ENCODE assay signal across 9 cellular contexts in the genomic region with DNA sequence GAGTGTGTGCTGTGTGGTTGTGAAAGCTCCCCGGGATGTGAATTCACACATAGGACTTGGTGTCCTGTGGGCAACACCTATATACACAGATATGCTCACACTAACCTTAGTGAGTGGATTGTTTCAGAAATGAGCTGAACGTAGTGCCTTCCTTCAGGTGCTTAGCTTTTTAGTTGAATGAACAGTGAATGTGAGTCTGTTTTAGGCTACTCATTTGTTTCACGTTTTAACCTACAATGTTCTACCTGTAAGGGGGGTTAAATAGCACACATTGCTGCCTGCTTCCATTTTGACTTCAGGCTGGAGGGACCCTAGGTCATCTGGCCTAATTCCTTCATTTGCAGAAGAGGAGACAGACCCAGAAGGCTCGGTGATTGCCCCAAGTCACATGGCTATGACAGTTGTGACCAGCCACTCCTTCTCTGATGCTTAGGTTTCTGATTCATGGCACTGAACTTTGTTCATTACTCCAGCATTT. TPM values are rescaled to one million over a fixed set of nuclear protein-coding genes. Genes with fewer than 3 reads are reported as not detected.
A peak's percentile ranks its signal among the peaks of the same experiment; 100 is the strongest.
DNase-seq lines count a peak whose midpoint lies in the region; ATAC-seq and TF ChIP-seq lines count a peak whose summit lies in the region.
"Had no signal": no experiment of that assay in that cellular context is flagged by ENCODE, and none has a peak within 500 bp of the region (broad histone marks: within the 10 kb centered on the region; RNA-seq: fewer than 3 reads in every experiment).

No MANE protein-coding gene starts in this region.

- H3K36me3 Mint-ChIP-seq in activated T-cell treated with anti-CD3 and anti-CD28 coated beads, Interleukin-2, amount 50 U/mL, for 4 hours (ENCODE audit: insufficient read depth), result no peaks in the 10 kb centered on the region

- H3K27me3 Mint-ChIP-seq in activated T-cell treated with anti-CD3 and anti-CD28 coated beads, Interleukin-2, amount 50 U/mL, for 4 hours (ENCODE audit: low read depth), result no peaks in the 10 kb centered on the region

- DNase-seq in activated T-cell treated with anti-CD3 and anti-CD28 coated beads, Interleukin-2, amount 50 U/mL, for 4 hours, result no peak
- DNase-seq in activated T-cell treated with anti-CD3 and anti-CD28 coated beads, Interleukin-2, amount 50 U/mL, for 1 hour, result no peak
- DNase-seq in thoracic aorta (ENCODE audit: low spot score) (no peak), islet precursor cell (no peak), hippocampal formation (lab: John Stamatoyannopoulos, UW) (no peak), HPDE6-E6E7 (ENCODE audit: extremely low spot score) (no peak)
- DNase-seq: IMR-90 had no signal

- H3K9me3 ChIP-seq in thoracic aorta, result no peaks in the 10 kb centered on the region

- H3K4me1 ChIP-seq in thoracic aorta (ENCODE audit: control insufficient read depth in 1 of 2, low read depth in 2 of 2), result peaks cover 0 to 7% of the 10 kb centered on the region in 2 donors

- H3K9me3 Mint-ChIP-seq in activated T-cell treated with anti-CD3 and anti-CD28 coated beads, Interleukin-2, amount 50 U/mL, for 4 hours, result no peaks in the 10 kb centered on the region

- TF ChIP-seq CTCF in thoracic aorta (IDR thresholded peaks at IDR 0.05), result no peak

- H3K4me3 Mint-ChIP-seq in activated T-cell treated with anti-CD3 and anti-CD28 coated beads, Interleukin-2, amount 50 U/mL, for 4 hours, result peak overlapping the region; percentile 81

- peak overlapping the region; percentile 40 for H3K4me3 ChIP-seq in thoracic aorta

- no peaks in the 10 kb centered on the region for H3K36me3 ChIP-seq in thoracic aorta

- ATAC-seq in activated T-cell treated with anti-CD3 and anti-CD28 coated beads, Interleukin-2, amount 50 U/mL, for 4 hours, result no peak
- ATAC-seq in HG03108 (IDR thresholded peaks at IDR 0.05; ENCODE audit: unreplicated experiment) (peak; percentile 32), thoracic aorta (ENCODE audit: insufficient number of reproducible peaks, low FRiP score, low read depth) (no peak)

- H3K4me1 Mint-ChIP-seq in activated T-cell treated with anti-CD3 and anti-CD28 coated beads, Interleukin-2, amount 50 U/mL, for 4 hours (ENCODE audit: low read depth), result peaks cover 43% of the 10 kb centered on the region

- peak overlapping the region; percentile 52 for H3K27ac ChIP-seq in angular gyrus (ENCODE audit: low read depth, low read length)
- H3K27ac ChIP-seq in thoracic aorta, result no peak overlapping the region

- no peaks in the 10 kb centered on the region for H3K27me3 ChIP-seq in thoracic aorta (replicated peaks; ENCODE audit: insufficient read depth)

RNA-seq across cellular contexts. Expression of gene PLEK, which starts 1.0 kb away (rescaled TPM):
- 1 to 10 TPM; 2.6 to 7.8 (median 7.8) TPM for total RNA-seq in activated T-cell treated with anti-CD3 and anti-CD28 coated beads, Interleukin-2, amount 50 U/mL, for 4 hours
- 10 to 100 TPM; 16.2 to 20.7 TPM for total RNA-seq in thoracic aorta

RNA-seq across cellular contexts. Expression of gene CNRIP1, which starts 46.4 kb away (rescaled TPM):
- total RNA-seq in activated T-cell treated with anti-CD3 and anti-CD28 coated beads, Interleukin-2, amount 50 U/mL, for 4 hours, result under 1 TPM in 2 of 3 donors, not detected in 1; 0.11 to 0.13 TPM
- 10 to 100 TPM; 39.7 to 45.6 TPM for total RNA-seq in thoracic aorta

Comparison
In these comparisons a context has a peak if more than half of its experiments do, and no peak if none do; other contexts are left out.
1. RNA of gene CNRIP1, which starts 46.4 kb away (total RNA-seq): 39.7 to 45.6 TPM in thoracic aorta; 0.11 to 0.13 TPM in activated T-cell treated with anti-CD3 and anti-CD28 coated beads, Interleukin-2, amount 50 U/mL, for 4 hours; every median in the first group is over 10 times any median in the second.